In the genomic region with DNA sequence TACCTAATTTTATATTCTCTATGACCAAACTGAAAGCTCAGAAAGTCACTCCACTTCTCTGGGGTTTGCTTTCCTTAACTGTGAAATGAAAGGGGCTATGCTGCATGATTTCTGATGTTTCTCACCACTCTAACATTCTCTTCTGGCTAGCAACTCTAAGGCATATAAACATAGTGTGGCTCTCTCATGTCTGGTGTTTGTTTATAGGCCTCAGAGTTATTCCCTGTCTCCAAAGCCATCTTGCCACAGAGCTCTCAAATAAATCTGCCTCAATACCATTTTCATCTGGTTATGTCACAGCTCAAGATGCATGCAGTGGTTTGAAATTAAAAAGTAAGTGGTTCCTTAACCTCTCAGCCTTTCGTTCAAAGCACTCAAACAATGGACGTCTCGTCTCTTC, we compare ENCODE assay signal across 19 cellular contexts. TPM values are rescaled to one million over a fixed set of nuclear protein-coding genes. Genes with fewer than 3 reads are reported as not detected.
DNase-seq lines count a peak whose midpoint lies in the region; ATAC-seq, FAIRE-seq and TF ChIP-seq lines count a peak whose summit lies in the region.
"Had no signal": no experiment of that assay in that cellular context is flagged by ENCODE, and none has a peak within 500 bp of the region (broad histone marks: within the 10 kb centered on the region; RNA-seq: fewer than 3 reads in every experiment).

No MANE protein-coding gene starts in this region.

- no peak overlapping the region for H3K4me3 Mint-ChIP-seq in T-helper 2 cell treated with Interferon-gamma antibody and Interleukin-4, amounts not matched to agents 5 μg/mL and 100 μg/mL, for 36 hours
- no peak overlapping the region for H3K4me3 Mint-ChIP-seq in CD8-positive, alpha-beta memory T cell
- H3K4me3 Mint-ChIP-seq: CD14-positive monocyte had no signal

- DNase-seq in T-helper 2 cell treated with Interferon-gamma antibody and Interleukin-4, amounts not matched to agents 5 μg/mL and 100 μg/mL, for 36 hours (ENCODE audit: low spot score): no peak
- DNase-seq in T-helper 2 cell (no peak), astrocyte of the spinal cord (ENCODE audit: low read depth, low spot score) (peak; percentile 9), iris pigment epithelial cell (ENCODE audit: low read depth) (peak; percentile 73), thyroid gland (no peak), HTR-8/SVneo (ENCODE audit: insufficient read length, low spot score) (no peak)
- DNase-seq in CD8-positive, alpha-beta memory T cell: no peak
- DNase-seq: 8988T, Caco-2, DMS79, NCI-H1092, NCI-H1694 treated with DMSO at 0.1 percent for 48 hours, NCI-H446, PC-3 had no signal

- peaks cover 15% of the 10 kb centered on the region for H3K9me3 Mint-ChIP-seq in T-helper 2 cell treated with Interferon-gamma antibody and Interleukin-4, amounts not matched to agents 5 μg/mL and 100 μg/mL, for 36 hours
- peaks cover 0 to 14% (median 4%) of the 10 kb centered on the region in 5 donors for H3K9me3 Mint-ChIP-seq in CD8-positive, alpha-beta memory T cell

- TF ChIP-seq POLR2A in thyroid gland (IDR thresholded peaks at IDR 0.05): no peak

- peaks cover 7 to 23% of the 10 kb centered on the region in 2 donors for H3K36me3 ChIP-seq in thyroid gland
- peaks cover 15% of the 10 kb centered on the region for H3K36me3 ChIP-seq in CD8-positive, alpha-beta memory T cell (ENCODE audit: insufficient read depth, low read length)

- H3K27ac ChIP-seq in thyroid gland: peak overlapping the region in 2 of 3 donors; percentile 13 to 92
- no peak overlapping the region for H3K27ac ChIP-seq in CD8-positive, alpha-beta memory T cell (ENCODE audit: low read depth, low read length)

- H3K36me3 Mint-ChIP-seq in T-helper 2 cell treated with Interferon-gamma antibody and Interleukin-4, amounts not matched to agents 5 μg/mL and 100 μg/mL, for 36 hours (ENCODE audit: low read depth): peaks cover 44% of the 10 kb centered on the region
- peaks cover 17 to 77% (median 26%) of the 10 kb centered on the region in 3 donors for H3K36me3 Mint-ChIP-seq in CD8-positive, alpha-beta memory T cell

- no peaks in the 10 kb centered on the region for H3K9me3 ChIP-seq in thyroid gland
- no peaks in the 10 kb centered on the region for H3K9me3 ChIP-seq in CD8-positive, alpha-beta memory T cell (ENCODE audit: low read length)

- H3K4me3 ChIP-seq in astrocyte of the spinal cord (ENCODE audit: low read depth, low read length) (no peak overlapping the region), thyroid gland (replicated peaks in 1 of 3) (no peak overlapping the region)
- H3K4me3 ChIP-seq in CD8-positive, alpha-beta memory T cell (ENCODE audit: low read length): no peak overlapping the region
- H3K4me3 ChIP-seq: HAP-1, K562 had no signal

- in situ Hi-C loops in astrocyte of the spinal cord (cut with HindIII; ENCODE audit: low sequenced_read_pairs): no loop called here

- H3K27ac Mint-ChIP-seq in T-helper 2 cell treated with Interferon-gamma antibody and Interleukin-4, amounts not matched to agents 5 μg/mL and 100 μg/mL, for 36 hours: peak overlapping the region; percentile 3
- peak overlapping the region in 1 of 8 donors; percentile 24 for H3K27ac Mint-ChIP-seq in CD8-positive, alpha-beta memory T cell

- no peaks in the 10 kb centered on the region for H3K27me3 ChIP-seq in thyroid gland
- H3K27me3 ChIP-seq in CD8-positive, alpha-beta memory T cell (ENCODE audit: insufficient read depth, low read length, poor library complexity, severe bottlenecking): no peaks in the 10 kb centered on the region

- CTCF ChIA-PET in CD8-positive, alpha-beta memory T cell (lab: Charles Lee): no interaction called here

- peaks cover 25 to 30% of the 10 kb centered on the region in 2 donors for H3K4me1 ChIP-seq in thyroid gland
- H3K4me1 ChIP-seq in CD8-positive, alpha-beta memory T cell (ENCODE audit: insufficient read depth, low read length): peaks cover 4% of the 10 kb centered on the region

- WGBS in thyroid gland, 2 donors: 93% methylated on average over 3 of the region's 3 CpGs

- no peak for TF ChIP-seq CTCF in astrocyte of the spinal cord (IDR thresholded peaks at IDR 0.05; ENCODE audit: low read depth, low read length)
- no peak for TF ChIP-seq CTCF in thyroid gland (IDR thresholded peaks at IDR 0.05)

- ATAC-seq in HG02798 (IDR thresholded peaks at IDR 0.05; ENCODE audit: poor library complexity, unreplicated experiment): no peak
- ATAC-seq: K562 had no signal

- FAIRE-seq in HTR-8/SVneo (lab: Jason Lieb, UNC): no peak
- FAIRE-seq: G401.6, K562 had no signal

- H3K4me1 Mint-ChIP-seq in T-helper 2 cell treated with Interferon-gamma antibody and Interleukin-4, amounts not matched to agents 5 μg/mL and 100 μg/mL, for 36 hours (ENCODE audit: low read depth): peaks cover 8% of the 10 kb centered on the region
- peaks cover 16 to 32% (median 28%) of the 10 kb centered on the region in 3 donors for H3K4me1 Mint-ChIP-seq in CD8-positive, alpha-beta memory T cell
- H3K4me1 Mint-ChIP-seq: CD14-positive monocyte had no signal

- H3K27me3 Mint-ChIP-seq in T-helper 2 cell treated with Interferon-gamma antibody and Interleukin-4, amounts not matched to agents 5 μg/mL and 100 μg/mL, for 36 hours (ENCODE audit: low read depth): no peaks in the 10 kb centered on the region
- H3K27me3 Mint-ChIP-seq in CD8-positive, alpha-beta memory T cell: no peaks in the 10 kb centered on the region

- intact Hi-C loops in thyroid gland (cut with DNase I): no loop called here

- POLR2A ChIA-PET in CD8-positive, alpha-beta memory T cell (lab: Charles Lee): no interaction called here

RNA-seq across cellular contexts. Expression of a gene that starts 16.2 kb away (rescaled TPM):
- total RNA-seq in thyroid gland: 10 to 100 TPM; 51.9 to 58.0 (median 53.5) TPM
- 10 to 100 TPM; 63.5 to 64.5 TPM for total RNA-seq in CD8-positive, alpha-beta memory T cell
- 21.7 TPM for polyA plus RNA-seq in CD8-positive, alpha-beta memory T cell

RNA-seq across cellular contexts. Expression of a gene that starts 16.6 kb away (rescaled TPM):
- 10 to 100 TPM in 2 of 4 donors, 1 to 10 TPM in 2; 8.2 to 15.8 (median 9.9) TPM for total RNA-seq in thyroid gland
- 1 to 10 TPM; 1.5 to 1.6 TPM for total RNA-seq in CD8-positive, alpha-beta memory T cell
- polyA plus RNA-seq in CD8-positive, alpha-beta memory T cell: 0.71 TPM

RNA-seq across cellular contexts. Expression of a gene that starts 50.2 kb away (rescaled TPM):
- 10 to 100 TPM; 38.3 to 59.3 (median 48.8) TPM for total RNA-seq in thyroid gland
- 10 to 100 TPM; 81.9 to 83.0 TPM for total RNA-seq in CD8-positive, alpha-beta memory T cell
- polyA plus RNA-seq in CD8-positive, alpha-beta memory T cell: 44.1 TPM

Comparison
In these comparisons a context has a peak if more than half of its experiments do, and no peak if none do; other contexts are left out.
1. DNase-seq: peak in astrocyte of the spinal cord (single experiment) and iris pigment epithelial cell (single experiment); none in T-helper 2 cell treated with Interferon-gamma antibody and Interleukin-4, amounts not matched to agents 5 μg/mL and 100 μg/mL, for 36 hours (single experiment), T-helper 2 cell (0 of 5), thyroid gland (0 of 2), CD8-positive, alpha-beta memory T cell (0 of 5) and HTR-8/SVneo (single experiment).